ENCODE assay signal across 20 cellular contexts in the genomic region with DNA sequence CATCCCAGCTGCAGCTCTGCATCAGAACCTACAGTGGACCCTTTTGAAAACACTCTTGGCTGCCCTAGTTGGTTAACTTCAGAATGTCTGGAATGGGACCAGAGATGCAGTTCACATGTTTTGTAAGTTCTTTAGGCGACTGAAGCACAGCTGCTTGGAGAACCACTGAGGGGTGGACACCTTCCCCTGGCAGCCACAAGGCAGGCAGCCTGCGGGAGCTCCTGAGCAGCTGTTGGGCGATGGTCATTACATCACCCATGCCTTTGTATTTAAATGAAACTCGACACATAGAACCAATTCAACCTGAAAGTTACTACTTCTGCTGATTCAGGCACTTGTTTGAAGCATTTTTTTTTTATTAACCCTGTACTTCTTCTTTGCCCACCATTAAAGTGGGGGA.
DNase-seq lines count a peak whose midpoint lies in the region; ATAC-seq and TF ChIP-seq lines count a peak whose summit lies in the region.
"Had no signal": no experiment of that assay in that cellular context is flagged by ENCODE, and none has a peak within 500 bp of the region (broad histone marks: within the 10 kb centered on the region; RNA-seq: fewer than 3 reads in every experiment).

No MANE protein-coding gene starts in this region.

- H3K36me3 ChIP-seq in MM.1S (replicated peaks; ENCODE audit: insufficient read depth, low read length): 0 out of 2 replicates have a peak, but pooled peaks cover 3% of the 10 kb centered on the region

- H3K4me3 ChIP-seq in MM.1S (ENCODE audit: low read length) (no peak overlapping the region), skeletal muscle cell (ENCODE audit: low read depth, low read length) (no peak overlapping the region)
- H3K4me3 ChIP-seq: GM23248, K562 had no signal

- H3K79me2 ChIP-seq in MM.1S (ENCODE audit: low read length): no peaks in the 10 kb centered on the region

- ATAC-seq in HG02885 (IDR thresholded peaks at IDR 0.05; ENCODE audit: poor library complexity, unreplicated experiment): no peak
- ATAC-seq: K562 had no signal

- peak overlapping the region; percentile 84 for H3K27ac ChIP-seq in MM.1S (ENCODE audit: low read length)
- H3K27ac ChIP-seq: GM23248, HL-60 had no signal

- no peak for TF ChIP-seq CTCF in MM.1S (IDR thresholded peaks at IDR 0.05; ENCODE audit: low read length)

- peak overlapping the region; percentile 42 for H3K9ac ChIP-seq in MM.1S (ENCODE audit: low read length)
- H3K9ac ChIP-seq: GM23248 had no signal

- peak; percentile 10 for DNase-seq in NCI-H82 (lab: John Stamatoyannopoulos, UW)
- no peak for DNase-seq in NCI-H82 treated with DMSO at 0.1 percent for 48 hours (lab: John Stamatoyannopoulos, UW; ENCODE audit: unreplicated experiment)
- DNase-seq in MM.1S: peak; percentile 93
- peak; percentile 38 for DNase-seq in ecto neural progenitor cell (ENCODE audit: low spot score)
- peak; percentile 40 for DNase-seq in skeletal muscle cell (ENCODE audit: low read depth)
- no peak for DNase-seq in AG08396 (ENCODE audit: low spot score)
- DNase-seq in activated CD4-positive, CD25-positive, alpha-beta regulatory T cell treated with anti-CD3 and anti-CD28 coated beads, Interleukin-2, amount 50 U/mL, for 72 hours: no peak
- DNase-seq: CD4-positive, alpha-beta T cell; DND-41; GF-D8; GM23248; HFFc6; NCI-H1092 treated with DMSO at 0.1 percent for 48 hours; NCI-H187 treated with DMSO at 0.1 percent for 48 hours; NCI-H2171 treated with DMSO at 0.1 percent for 48 hours; NCI-H526 treated with DMSO at 0.1 percent for 48 hours; SHP77 treated with DMSO at 0.1 percent for 48 hours had no signal

- peaks cover 42% of the 10 kb centered on the region for H3K4me1 ChIP-seq in MM.1S (ENCODE audit: low read length)

- H3F3A ChIP-seq in MM.1S (ENCODE audit: insufficient read depth, low read length): peaks cover 17% of the 10 kb centered on the region

- H3K27me3 ChIP-seq in MM.1S (replicated peaks; ENCODE audit: insufficient read depth, low read length): no peaks in the 10 kb centered on the region

- no peaks in the 10 kb centered on the region for H3K9me3 ChIP-seq in MM.1S (replicated peaks; ENCODE audit: insufficient read depth, low read length)

- peak overlapping the region; percentile 41 for H3K4me2 ChIP-seq in MM.1S (ENCODE audit: low read depth, low read length)

- H2AFZ ChIP-seq in MM.1S (ENCODE audit: low read length): no peak overlapping the region
- H2AFZ ChIP-seq: GM23248 had no signal

- no peaks in the 10 kb centered on the region for H4K20me1 ChIP-seq in MM.1S (ENCODE audit: insufficient read depth, low read length)

- H3K9me2 ChIP-seq in MM.1S (replicated peaks; ENCODE audit: insufficient read depth, low read length): no peaks in the 10 kb centered on the region

Comparison
In these comparisons a context has a peak if more than half of its experiments do, and no peak if none do; other contexts are left out.
1. DNase-seq: peak in NCI-H82 (single experiment), MM.1S (single experiment), ecto neural progenitor cell (single experiment) and skeletal muscle cell (single experiment); none in NCI-H82 treated with DMSO at 0.1 percent for 48 hours (single experiment), AG08396 (single experiment) and activated CD4-positive, CD25-positive, alpha-beta regulatory T cell treated with anti-CD3 and anti-CD28 coated beads, Interleukin-2, amount 50 U/mL, for 72 hours (single experiment).